In the genomic region with DNA sequence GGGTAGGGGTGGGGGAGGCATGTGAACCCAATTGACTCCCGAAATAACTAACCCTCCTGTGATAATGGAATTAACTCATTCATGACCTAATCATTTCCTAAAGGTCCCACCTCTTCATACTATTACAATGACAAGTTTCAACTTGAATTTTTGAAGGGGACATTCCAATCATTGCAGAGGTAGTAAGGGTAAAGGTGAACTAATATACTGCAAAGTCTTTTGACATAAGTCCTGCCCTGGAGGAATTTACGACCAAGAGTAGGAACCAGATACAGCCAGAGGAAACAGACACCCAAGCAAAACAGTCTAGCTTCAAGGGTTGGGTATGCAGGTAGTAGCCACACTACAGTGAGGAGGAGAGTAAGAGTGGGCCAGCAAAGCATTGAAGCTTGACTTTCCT, we compare ENCODE assay signal across 9 cellular contexts. TPM values are rescaled to one million over a fixed set of nuclear protein-coding genes. Genes with fewer than 3 reads are reported as not detected.
DNase-seq lines count a peak whose midpoint lies in the region; ATAC-seq and TF ChIP-seq lines count a peak whose summit lies in the region.
"Had no signal": no experiment of that assay in that cellular context is flagged by ENCODE, and none has a peak within 500 bp of the region (broad histone marks: within the 10 kb centered on the region; RNA-seq: fewer than 3 reads in every experiment).

No MANE protein-coding gene starts in this region.

- no peaks in the 10 kb centered on the region for H3K36me3 ChIP-seq in CD8-positive, alpha-beta memory T cell (ENCODE audit: insufficient read depth, low read length)
- H3K36me3 ChIP-seq in KMS-11 (ENCODE audit: insufficient read depth) (no peaks in the 10 kb centered on the region), neural cell (ENCODE audit: insufficient read depth, low read length) (no peaks in the 10 kb centered on the region)

- H4K20me1 ChIP-seq in KMS-11 (ENCODE audit: insufficient read depth) = no peaks in the 10 kb centered on the region
- no peaks in the 10 kb centered on the region for H4K20me1 ChIP-seq in neural cell (ENCODE audit: insufficient read depth)

- CTCF ChIA-PET in CD8-positive, alpha-beta memory T cell (lab: Charles Lee) = no interaction called here

- H2AFZ ChIP-seq in KMS-11 (ENCODE audit: low read depth) (peak overlapping the region; percentile 83; the same call in 1 of the 2 replicates), neural cell (ENCODE audit: low read depth, low read length) (no peak overlapping the region)

- H3K4me2 ChIP-seq in KMS-11 (peak overlapping the region; percentile 89; the same call in 1 of the 2 replicates), neural cell (ENCODE audit: low read length) (no peak overlapping the region)

- H3K4me1 ChIP-seq in CD8-positive, alpha-beta memory T cell (ENCODE audit: insufficient read depth, low read length) = peaks cover 14% of the 10 kb centered on the region
- peaks cover 29% of the 10 kb centered on the region for H3K4me1 ChIP-seq in KMS-11 (ENCODE audit: low read depth, poor library complexity, severe bottlenecking)

- peaks cover 17 to 32% (median 28%) of the 10 kb centered on the region in 3 donors for H3K4me1 Mint-ChIP-seq in CD8-positive, alpha-beta memory T cell
- H3K4me1 Mint-ChIP-seq in dendritic cell treated with granulocyte-macrophage colony-stimulating factor and Interleukin-4, amounts not matched to agents 40 ng/mL and 50 ng/mL, for 4 days (ENCODE audit: low read depth) = peaks cover 26% of the 10 kb centered on the region

- H3F3A ChIP-seq in neural cell (ENCODE audit: insufficient read depth, low read length, poor library complexity, severe bottlenecking) = no peaks in the 10 kb centered on the region

- TF ChIP-seq RAD21 in neural cell (conservative IDR thresholded peaks at IDR 0.05) = no peak

- peak overlapping the region in 6 of 7 donors; percentile 22 to 99 (median 97) for H3K4me3 Mint-ChIP-seq in CD8-positive, alpha-beta memory T cell
- no peak overlapping the region for H3K4me3 Mint-ChIP-seq in dendritic cell treated with granulocyte-macrophage colony-stimulating factor and Interleukin-4, amounts not matched to agents 40 ng/mL and 50 ng/mL, for 4 days

- H3K27me3 Mint-ChIP-seq in CD8-positive, alpha-beta memory T cell = peaks cover 0 to 2% of the 10 kb centered on the region in 2 donors
- H3K27me3 Mint-ChIP-seq in dendritic cell treated with granulocyte-macrophage colony-stimulating factor and Interleukin-4, amounts not matched to agents 40 ng/mL and 50 ng/mL, for 4 days = no peaks in the 10 kb centered on the region

- H3K9me3 ChIP-seq in CD8-positive, alpha-beta memory T cell (ENCODE audit: low read length) = no peaks in the 10 kb centered on the region
- H3K9me3 ChIP-seq in neural cell (ENCODE audit: low read length) = no peaks in the 10 kb centered on the region

- POLR2A ChIA-PET in CD8-positive, alpha-beta memory T cell (lab: Charles Lee) = no interaction called here

- H3K27ac ChIP-seq in CD8-positive, alpha-beta memory T cell (ENCODE audit: low read depth, low read length) = no peak overlapping the region
- H3K27ac ChIP-seq in KMS-11 (no peak overlapping the region), neural cell (ENCODE audit: low read length) (no peak overlapping the region)

- peaks cover 0 to 10% (median 2%) of the 10 kb centered on the region in 3 donors for H3K36me3 Mint-ChIP-seq in CD8-positive, alpha-beta memory T cell
- peaks cover 8% of the 10 kb centered on the region for H3K36me3 Mint-ChIP-seq in dendritic cell treated with granulocyte-macrophage colony-stimulating factor and Interleukin-4, amounts not matched to agents 40 ng/mL and 50 ng/mL, for 4 days (ENCODE audit: low read depth)

- no peak for ATAC-seq in GM19035 (IDR thresholded peaks at IDR 0.05; ENCODE audit: unreplicated experiment)

- TF ChIP-seq CTCF in KMS-11 (conservative IDR thresholded peaks at IDR 0.05; ENCODE audit: low read depth, low read length) (no peak), neural cell (IDR thresholded peaks at IDR 0.05; ENCODE audit: poor library complexity, severe bottlenecking) (no peak)

- no peak for TF ChIP-seq EP300 in neural cell (conservative IDR thresholded peaks at IDR 0.05; ENCODE audit: poor library complexity, severe bottlenecking)

- H3K4me3 ChIP-seq in CD8-positive, alpha-beta memory T cell (ENCODE audit: low read length) = no peak overlapping the region
- H3K4me3 ChIP-seq in KMS-11 (IDR thresholded peaks at IDR 0.05; ENCODE audit: insufficient read depth, low read depth, low read length) = no peak overlapping the region
- peak overlapping the region; percentile 74 for H3K4me3 ChIP-seq in neural cell (ENCODE audit: low read length)

- peak overlapping the region; percentile 58 to 99 (median 83) for H3K27ac Mint-ChIP-seq in CD8-positive, alpha-beta memory T cell
- H3K27ac Mint-ChIP-seq in dendritic cell treated with granulocyte-macrophage colony-stimulating factor and Interleukin-4, amounts not matched to agents 40 ng/mL and 50 ng/mL, for 4 days = peak overlapping the region; percentile 97

- H3K9me2 ChIP-seq in neural cell (ENCODE audit: insufficient read depth, low read length) = no peaks in the 10 kb centered on the region

- H3K27me3 ChIP-seq in CD8-positive, alpha-beta memory T cell (ENCODE audit: insufficient read depth, low read length, poor library complexity, severe bottlenecking) = no peaks in the 10 kb centered on the region
- H3K27me3 ChIP-seq in KMS-11 (ENCODE audit: insufficient read depth, low read depth) = no peaks in the 10 kb centered on the region
- no peaks in the 10 kb centered on the region for H3K27me3 ChIP-seq in neural cell (ENCODE audit: insufficient read depth, low read depth, low read length)

- H3K79me2 ChIP-seq in KMS-11 (ENCODE audit: insufficient read depth, low read depth) (peaks cover 30% of the 10 kb centered on the region), neural cell (replicated peaks; ENCODE audit: insufficient read depth, low read length) (no peaks in the 10 kb centered on the region)

- intact Hi-C loops in dendritic cell treated with granulocyte-macrophage colony-stimulating factor and Interleukin-4, amounts not matched to agents 40 ng/mL and 50 ng/mL, for 4 days (cut with micrococcal nuclease) = no loop called here

- no peaks in the 10 kb centered on the region for H3K9me3 Mint-ChIP-seq in CD8-positive, alpha-beta memory T cell
- no peaks in the 10 kb centered on the region for H3K9me3 Mint-ChIP-seq in dendritic cell treated with granulocyte-macrophage colony-stimulating factor and Interleukin-4, amounts not matched to agents 40 ng/mL and 50 ng/mL, for 4 days

- DNase-seq in CD8-positive, alpha-beta memory T cell = no peak
- DNase-seq in SIG-M5 treated with dmso at 0.1 percent for 504 hours (lab: John Stamatoyannopoulos, UW; ENCODE audit: unreplicated experiment) (no peak), NCI-H524 (lab: John Stamatoyannopoulos, UW) (no peak), GM19238 (ENCODE audit: insufficient read length, low spot score) (no peak)
- DNase-seq: COR-L47 had no signal

- no peak overlapping the region for H3K9ac ChIP-seq in KMS-11
- no peak overlapping the region for H3K9ac ChIP-seq in neural cell (ENCODE audit: low read length)

TF ChIP-seq in neural cell, 6 proteins besides CTCF, POLR2A, EP300 and RAD21:
- TF ChIP-seq POLR2AphosphoS5 (IDR thresholded peaks at IDR 0.05) (no peak), MXI1 (conservative IDR thresholded peaks at IDR 0.05; ENCODE audit: poor library complexity, severe bottlenecking) (no peak)

RNA-seq across cellular contexts. Expression of a gene that starts 1.2 kb away (rescaled TPM):
- total RNA-seq in CD8-positive, alpha-beta memory T cell = 10 to 100 TPM; 18.1 to 18.9 TPM
- polyA plus RNA-seq in CD8-positive, alpha-beta memory T cell = 12.7 TPM
- polyA plus RNA-seq in neural cell = 3.7 and 5.3 TPM in 2 replicates
- 47.2 and 52.1 TPM in 2 replicates for polyA minus RNA-seq in neural cell

RNA-seq across cellular contexts. Expression of a gene that starts 39.2 kb away (rescaled TPM):
- 1 to 10 TPM; 7.9 to 9.6 TPM for total RNA-seq in CD8-positive, alpha-beta memory T cell
- 3.1 TPM for polyA plus RNA-seq in CD8-positive, alpha-beta memory T cell
- polyA plus RNA-seq in neural cell = 5.4 and 6.6 TPM in 2 replicates
- polyA minus RNA-seq in neural cell = 13.6 and 13.9 TPM in 2 replicates
